Comparison of ENCODE assay signal across 27 cellular contexts in the genomic region with DNA sequence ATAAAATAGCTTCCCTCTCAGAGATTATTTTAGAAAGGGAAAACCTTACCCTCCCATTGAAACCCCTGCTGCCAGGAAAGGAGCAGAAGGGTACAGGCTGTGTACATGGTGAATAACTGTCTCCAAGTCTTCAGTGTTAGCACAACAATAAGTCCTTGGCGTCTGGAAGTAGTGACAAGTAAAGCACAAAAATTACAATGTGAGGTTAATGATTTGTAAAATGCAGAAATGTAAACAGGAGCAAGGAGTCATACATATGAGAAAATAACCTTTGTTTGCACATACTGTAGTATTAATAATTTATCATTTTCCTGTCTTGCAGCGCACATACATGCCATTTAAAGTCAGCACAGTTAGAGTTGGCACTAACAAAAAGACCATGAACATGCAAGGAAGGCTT.
"Had no signal": no experiment of that assay in that cellular context is flagged by ENCODE, and none has a peak within 500 bp of the region (broad histone marks: within the 10 kb centered on the region; RNA-seq: fewer than 3 reads in every experiment).

No MANE protein-coding gene starts in this region.

- H3K27me3 ChIP-seq: body of pancreas, cardiac muscle cell, colonic mucosa, dorsolateral prefrontal cortex, gastrocnemius medialis, right atrium auricular region, spleen, upper lobe of left lung, vagina had no signal

- ATAC-seq: activated CD8-positive, alpha-beta T cell treated with anti-CD3 and anti-CD28 coated beads for 36 hours; activated T-cell treated with anti-CD3 and anti-CD28 coated beads, Interleukin-2, amount 50 U/mL, for 4 hours; body of pancreas; gastrocnemius medialis; left ventricle myocardium superior had no signal

- FAIRE-seq: islet of Langerhans, TTC549 had no signal

- H3K27ac ChIP-seq: body of pancreas, cardiac muscle cell, colonic mucosa, dorsolateral prefrontal cortex, gastrocnemius medialis, parathyroid adenoma, psoas muscle, spleen, upper lobe of left lung, vagina, WERI-Rb-1 had no signal

- H3K4me3 ChIP-seq: body of pancreas, cardiac muscle cell, colonic mucosa, dorsolateral prefrontal cortex, gastrocnemius medialis, psoas muscle, right atrium auricular region, spleen, upper lobe of left lung, vagina had no signal

- H3K36me3 ChIP-seq: cardiac muscle cell, colonic mucosa, gastrocnemius medialis, right atrium auricular region, vagina, WERI-Rb-1 had no signal

- H3K9me3 ChIP-seq: body of pancreas, colonic mucosa, gastrocnemius medialis, psoas muscle, right atrium auricular region, spleen, upper lobe of left lung, vagina had no signal

- DNase-seq: activated CD4-positive, alpha-beta T cell treated with anti-CD3 and anti-CD28 coated beads, Interleukin-2, amount 10 ng/mL, durations not matched to agents 7 days and 5 days; activated CD4-positive, CD25-positive, alpha-beta regulatory T cell treated with anti-CD3 and anti-CD28 coated beads, Interleukin-2, amount 50 U/mL, for 72 hours; activated CD8-positive, alpha-beta T cell treated with anti-CD3 and anti-CD28 coated beads for 36 hours; activated naive CD4-positive, alpha-beta T cell treated with Interleukin-2 at 50 U/mL for 16 hours; activated T-cell treated with anti-CD3 and anti-CD28 coated beads, Interleukin-2, amount 50 U/mL, for 4 hours; aorta; body of pancreas; cerebellar nuclear complex; colonic mucosa; dorsolateral prefrontal cortex; effector memory CD4-positive, alpha-beta T cell; erythroblast; glutamatergic neuron; left ventricle myocardium superior; spleen; stimulated activated CD4-positive, alpha-beta T cell treated with anti-CD3 and anti-CD28 coated beads, Interleukin-2, amount 100 ng/mL, for 48 hours; T-helper 9 cell; upper lobe of left lung; WERI-Rb-1 had no signal

- H3K4me1 ChIP-seq: colonic mucosa, gastrocnemius medialis, parathyroid adenoma, psoas muscle, right atrium auricular region, spleen, upper lobe of left lung, vagina had no signal
